2 cellular contexts compared by ENCODE assay signal in genomic region chr19:6115992-6116391, GRCh38.
TF ChIP-seq lines count a peak whose summit lies in the region.

No MANE protein-coding gene starts in this region.

TF ChIP-seq in GM12891, 5 proteins besides CTCF, POLR2A, EP300 and RAD21:
- TF ChIP-seq TAF1 (IDR thresholded peaks at IDR 0.05; ENCODE audit: low read depth, low read length) (no peak), POLR2AphosphoS5 (IDR thresholded peaks at IDR 0.05; ENCODE audit: low read depth, low read length) (no peak), SPI1 (IDR thresholded peaks at IDR 0.05; ENCODE audit: low read depth, low read length) (no peak), PAX5 (IDR thresholded peaks at IDR 0.05; ENCODE audit: insufficient read depth, low read length, severe bottlenecking) (no peak), POU2F2 (IDR thresholded peaks at IDR 0.05; ENCODE audit: low read depth, low read length) (no peak)

TF ChIP-seq in K562, 482 proteins besides CTCF, POLR2A, EP300 and RAD21:
- TF ChIP-seq TCF3 (CRISPR knock-in tag; IDR thresholded peaks at IDR 0.05) (peak; percentile 52; the same call in 1 of the 2 replicates), CBX1 (IDR thresholded peaks at IDR 0.05; ENCODE audit: low read depth) (no peak), NR1H2 (CRISPR knock-in tag; IDR thresholded peaks at IDR 0.05) (no peak), KLF16 (IDR thresholded peaks at IDR 0.05) (no peak), CBFA2T3 (IDR thresholded peaks at IDR 0.05) (peak; percentile 61), ZSCAN32 (CRISPR knock-in tag; IDR thresholded peaks at IDR 0.05) (no peak), ZNF143 (CRISPR knock-in tag; IDR thresholded peaks at IDR 0.05) (no peak), CREB1 (IDR thresholded peaks at IDR 0.05) (no peak), CREB1 (CRISPR knock-in tag; IDR thresholded peaks at IDR 0.05) (no peak), ZNF583 (CRISPR knock-in tag; IDR thresholded peaks at IDR 0.05) (no peak), ZBTB12 (CRISPR knock-in tag; IDR thresholded peaks at IDR 0.05) (no peak), TEAD4 (IDR thresholded peaks at IDR 0.05; ENCODE audit: low read length) (peak; percentile 57; the same call in 1 of the 2 replicates), TEAD4 (CRISPR knock-in tag; IDR thresholded peaks at IDR 0.05; ENCODE audit: borderline replicate concordance) (no peak), PHB2 (IDR thresholded peaks at IDR 0.05; ENCODE audit: low read depth) (no peak), SIN3A (IDR thresholded peaks at IDR 0.05; ENCODE audit: borderline replicate concordance in 2 of 2, control insufficient read depth in 1 of 2, low read depth in 2 of 2, low read length in 2 of 2) (no peak), TBP (optimal IDR thresholded peaks at IDR 0.05; ENCODE audit: low read depth, low read length) (no peak), COPS2 (conservative IDR thresholded peaks at IDR 0.05) (no peak), ARID1B (IDR thresholded peaks at IDR 0.05) (peak; percentile 64; the same call in 1 of the 2 replicates), MCM7 (IDR thresholded peaks at IDR 0.05) (no peak), NFIX (CRISPR knock-in tag; IDR thresholded peaks at IDR 0.05; ENCODE audit: low read depth) (no peak), ZNF121 (CRISPR knock-in tag; conservative IDR thresholded peaks at IDR 0.05) (no peak), PCBP2 (IDR thresholded peaks at IDR 0.05; ENCODE audit: low read depth, low read length, poor library complexity, severe bottlenecking) (no peak), ZBTB26 (CRISPR knock-in tag; IDR thresholded peaks at IDR 0.05) (no peak), ZNF668 (CRISPR knock-in tag; IDR thresholded peaks at IDR 0.05) (no peak), BDP1 (IDR thresholded peaks at IDR 0.05; ENCODE audit: insufficient read depth, insufficient read length) (no peak), PPARD (CRISPR knock-in tag; IDR thresholded peaks at IDR 0.05) (no peak), CBFA2T2 (conservative IDR thresholded peaks at IDR 0.05) (peak; percentile 32; the same call in 1 of the 2 replicates), POLR3A (IDR thresholded peaks at IDR 0.05; ENCODE audit: borderline replicate concordance, extremely low read depth, insufficient read depth, insufficient read length) (no peak), SIRT6 (IDR thresholded peaks at IDR 0.05; ENCODE audit: low read depth, low read length) (no peak), CEBPG (CRISPR knock-in tag; IDR thresholded peaks at IDR 0.05) (no peak), CEBPG (tag; conservative IDR thresholded peaks at IDR 0.05 in 1 of 2, IDR thresholded peaks at IDR 0.05 in 1 of 2) (no peak), NCOA1 (IDR thresholded peaks at IDR 0.05; ENCODE audit: low read depth) (no peak), MAFG (tag; conservative IDR thresholded peaks at IDR 0.05) (no peak), FOSL1 (tag; conservative IDR thresholded peaks at IDR 0.05) (0 out of 2 replicates have a peak, but pooled peaks have one; percentile 12), MEIS2 (IDR thresholded peaks at IDR 0.05; ENCODE audit: partially characterized antibody) (peak; percentile 53), SMAD1 (IDR thresholded peaks at IDR 0.05; ENCODE audit: low read depth, low read length, partially characterized antibody) (no peak), TAL1 (IDR thresholded peaks at IDR 0.05) (peak; percentile 24; the same call in 1 of the 2 replicates), NR4A1 (CRISPR knock-in tag; IDR thresholded peaks at IDR 0.05) (no peak), NR4A1 (tag; IDR thresholded peaks at IDR 0.05) (no peak), POLR2B (IDR thresholded peaks at IDR 0.05; ENCODE audit: low read depth, partially characterized antibody) (no peak), IRF2 (CRISPR knock-in tag; IDR thresholded peaks at IDR 0.05) (no peak)
- TF ChIP-seq, protein P1, sequence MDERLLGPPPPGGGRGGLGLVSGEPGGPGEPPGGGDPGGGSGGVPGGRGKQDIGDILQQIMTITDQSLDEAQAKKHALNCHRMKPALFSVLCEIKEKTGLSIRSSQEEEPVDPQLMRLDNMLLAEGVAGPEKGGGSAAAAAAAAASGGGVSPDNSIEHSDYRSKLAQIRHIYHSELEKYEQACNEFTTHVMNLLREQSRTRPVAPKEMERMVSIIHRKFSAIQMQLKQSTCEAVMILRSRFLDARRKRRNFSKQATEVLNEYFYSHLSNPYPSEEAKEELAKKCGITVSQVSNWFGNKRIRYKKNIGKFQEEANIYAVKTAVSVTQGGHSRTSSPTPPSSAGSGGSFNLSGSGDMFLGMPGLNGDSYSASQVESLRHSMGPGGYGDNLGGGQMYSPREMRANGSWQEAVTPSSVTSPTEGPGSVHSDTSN (CRISPR knock-in tag; IDR thresholded peaks at IDR 0.05; ENCODE audit: low read depth) = no peak
- TF ChIP-seq, protein P1 (tag; conservative IDR thresholded peaks at IDR 0.05; ENCODE audit: low read depth) = peak; percentile 37; the same call in 1 of the 2 replicates
- TF ChIP-seq, protein P2, sequence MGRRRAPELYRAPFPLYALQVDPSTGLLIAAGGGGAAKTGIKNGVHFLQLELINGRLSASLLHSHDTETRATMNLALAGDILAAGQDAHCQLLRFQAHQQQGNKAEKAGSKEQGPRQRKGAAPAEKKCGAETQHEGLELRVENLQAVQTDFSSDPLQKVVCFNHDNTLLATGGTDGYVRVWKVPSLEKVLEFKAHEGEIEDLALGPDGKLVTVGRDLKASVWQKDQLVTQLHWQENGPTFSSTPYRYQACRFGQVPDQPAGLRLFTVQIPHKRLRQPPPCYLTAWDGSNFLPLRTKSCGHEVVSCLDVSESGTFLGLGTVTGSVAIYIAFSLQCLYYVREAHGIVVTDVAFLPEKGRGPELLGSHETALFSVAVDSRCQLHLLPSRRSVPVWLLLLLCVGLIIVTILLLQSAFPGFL (CRISPR knock-in tag; IDR thresholded peaks at IDR 0.05) = no peak
- TF ChIP-seq, protein P3, sequence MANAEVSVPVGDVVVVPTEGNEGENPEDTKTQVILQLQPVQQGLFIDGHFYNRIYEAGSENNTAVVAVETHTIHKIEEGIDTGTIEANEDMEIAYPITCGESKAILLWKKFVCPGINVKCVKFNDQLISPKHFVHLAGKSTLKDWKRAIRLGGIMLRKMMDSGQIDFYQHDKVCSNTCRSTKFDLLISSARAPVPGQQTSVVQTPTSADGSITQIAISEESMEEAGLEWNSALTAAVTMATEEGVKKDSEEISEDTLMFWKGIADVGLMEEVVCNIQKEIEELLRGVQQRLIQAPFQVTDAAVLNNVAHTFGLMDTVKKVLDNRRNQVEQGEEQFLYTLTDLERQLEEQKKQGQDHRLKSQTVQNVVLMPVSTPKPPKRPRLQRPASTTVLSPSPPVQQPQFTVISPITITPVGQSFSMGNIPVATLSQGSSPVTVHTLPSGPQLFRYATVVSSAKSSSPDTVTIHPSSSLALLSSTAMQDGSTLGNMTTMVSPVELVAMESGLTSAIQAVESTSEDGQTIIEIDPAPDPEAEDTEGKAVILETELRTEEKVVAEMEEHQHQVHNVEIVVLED (CRISPR knock-in tag; IDR thresholded peaks at IDR 0.05) = no peak
TF ChIP-seq in K562: peak in this region for 9.
